In the genomic region with DNA sequence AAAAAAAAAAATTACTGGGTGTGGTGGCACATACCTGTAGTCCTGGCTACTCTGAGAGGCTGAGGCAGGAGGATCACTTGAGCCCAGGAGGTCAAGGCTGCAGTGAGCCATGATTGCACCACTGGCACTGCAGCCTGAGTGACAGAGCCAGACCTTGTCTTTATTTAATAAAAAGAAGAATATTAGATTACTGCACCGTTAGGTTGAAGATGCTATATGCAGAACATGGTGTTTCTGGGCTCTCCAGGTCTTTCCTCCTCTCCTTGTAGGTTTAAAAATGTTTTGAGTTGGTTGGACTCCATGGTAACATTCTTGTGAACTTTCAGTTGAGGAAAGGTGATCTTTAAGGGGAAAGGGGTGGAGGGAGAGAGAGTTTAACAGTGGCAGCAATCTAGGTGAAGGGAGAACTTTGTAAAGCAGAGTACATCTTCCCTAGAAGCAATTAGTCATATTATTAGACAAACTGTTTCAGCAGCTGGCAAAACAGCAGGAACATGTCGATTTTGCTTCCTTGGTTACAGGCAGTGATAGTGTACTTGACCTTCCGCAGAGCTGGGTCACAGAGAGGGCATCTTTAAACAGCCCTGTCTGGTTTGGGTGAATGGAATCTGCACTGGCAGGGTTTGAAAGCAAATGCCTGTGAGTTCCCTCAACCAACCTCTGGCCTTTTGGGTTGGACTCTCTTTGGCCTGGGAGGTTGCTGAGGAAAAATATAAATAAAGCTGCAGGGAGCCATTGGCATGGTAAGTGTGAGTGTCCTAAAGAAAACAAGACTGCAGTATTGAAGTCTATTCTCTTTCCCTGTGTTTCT, we compare ENCODE assay signal across 2 cellular contexts.
TF ChIP-seq lines count a peak whose summit lies in the region.

No MANE protein-coding gene starts in this region.

TF ChIP-seq in A549, 52 proteins besides CTCF, POLR2A, EP300 and RAD21:
- TF ChIP-seq POLR2AphosphoS2 (conservative IDR thresholded peaks at IDR 0.05; ENCODE audit: low read length) = no peak
- no peak for TF ChIP-seq BHLHE40 (IDR thresholded peaks at IDR 0.05; ENCODE audit: low read depth, low read length)
- TF ChIP-seq HEYL (CRISPR knock-in tag; IDR thresholded peaks at IDR 0.05) = no peak
- no peak for TF ChIP-seq ATOH8 (CRISPR knock-in tag; IDR thresholded peaks at IDR 0.05; ENCODE audit: low read depth)
- no peak for TF ChIP-seq RCOR1 (IDR thresholded peaks at IDR 0.05; ENCODE audit: low read depth, low read length)
- TF ChIP-seq KDM1A (IDR thresholded peaks at IDR 0.05; ENCODE audit: low read depth) = no peak
- no peak for TF ChIP-seq CBX8 (IDR thresholded peaks at IDR 0.05)
- TF ChIP-seq SMC3 (IDR thresholded peaks at IDR 0.05) = no peak
- no peak for TF ChIP-seq NFE2L2 (conservative IDR thresholded peaks at IDR 0.05; ENCODE audit: low read length)
- TF ChIP-seq ZC3H11A (IDR thresholded peaks at IDR 0.05) = no peak
- TF ChIP-seq HOXB13 (CRISPR knock-in tag; IDR thresholded peaks at IDR 0.05; ENCODE audit: low read depth) = no peak
- no peak for TF ChIP-seq JUN (IDR thresholded peaks at IDR 0.05)
TF ChIP-seq in A549: peak in this region for 0.

TF ChIP-seq in HepG2, 621 proteins besides CTCF, POLR2A, EP300 and RAD21:
- TF ChIP-seq NCOR1 (IDR thresholded peaks at IDR 0.05; ENCODE audit: borderline replicate concordance, low read length) (peak; percentile 57; the same call in 1 of the 2 replicates), BCL6 (CRISPR knock-in tag; IDR thresholded peaks at IDR 0.05) (peak; percentile 67), RARA (CRISPR knock-in tag; IDR thresholded peaks at IDR 0.05) (peak; percentile 89), NR2F6 (IDR thresholded peaks at IDR 0.05) (peak; percentile 42; the same call in 1 of the 2 replicates), NR2F6 (CRISPR knock-in tag; IDR thresholded peaks at IDR 0.05) (no peak), ZNF770 (CRISPR knock-in tag; IDR thresholded peaks at IDR 0.05) (peak; percentile 48; the same call in 1 of the 2 replicates), SKI (IDR thresholded peaks at IDR 0.05; ENCODE audit: partially characterized antibody) (peak; percentile 76), RXRA (CRISPR knock-in tag; IDR thresholded peaks at IDR 0.05) (peak; percentile 54; the same call in 1 of the 2 replicates), RXRB (CRISPR knock-in tag; IDR thresholded peaks at IDR 0.05; ENCODE audit: borderline replicate concordance) (0 out of 2 replicates have a peak, but pooled peaks have one; percentile 40), ISL2 (CRISPR knock-in tag; IDR thresholded peaks at IDR 0.05) (no peak)
- TF ChIP-seq, protein P1, sequence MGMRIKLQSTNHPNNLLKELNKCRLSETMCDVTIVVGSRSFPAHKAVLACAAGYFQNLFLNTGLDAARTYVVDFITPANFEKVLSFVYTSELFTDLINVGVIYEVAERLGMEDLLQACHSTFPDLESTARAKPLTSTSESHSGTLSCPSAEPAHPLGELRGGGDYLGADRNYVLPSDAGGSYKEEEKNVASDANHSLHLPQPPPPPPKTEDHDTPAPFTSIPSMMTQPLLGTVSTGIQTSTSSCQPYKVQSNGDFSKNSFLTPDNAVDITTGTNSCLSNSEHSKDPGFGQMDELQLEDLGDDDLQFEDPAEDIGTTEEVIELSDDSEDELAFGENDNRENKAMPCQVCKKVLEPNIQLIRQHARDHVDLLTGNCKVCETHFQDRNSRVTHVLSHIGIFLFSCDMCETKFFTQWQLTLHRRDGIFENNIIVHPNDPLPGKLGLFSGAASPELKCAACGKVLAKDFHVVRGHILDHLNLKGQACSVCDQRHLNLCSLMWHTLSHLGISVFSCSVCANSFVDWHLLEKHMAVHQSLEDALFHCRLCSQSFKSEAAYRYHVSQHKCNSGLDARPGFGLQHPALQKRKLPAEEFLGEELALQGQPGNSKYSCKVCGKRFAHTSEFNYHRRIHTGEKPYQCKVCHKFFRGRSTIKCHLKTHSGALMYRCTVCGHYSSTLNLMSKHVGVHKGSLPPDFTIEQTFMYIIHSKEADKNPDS (CRISPR knock-in tag; IDR thresholded peaks at IDR 0.05) = no peak
